In genomic region chr9:68472119-68472518, GRCh38 we compare ENCODE assay signal across 21 cellular contexts.
"Had no signal": no experiment of that assay in that cellular context is flagged by ENCODE, and none has a peak within 500 bp of the region (broad histone marks: within the 10 kb centered on the region; RNA-seq: fewer than 3 reads in every experiment).

No MANE protein-coding gene starts in this region.

- H3K4me3 ChIP-seq: cardiac muscle cell had no signal

- H3K36me3 ChIP-seq: brain microvascular endothelial cell, cardiac muscle cell had no signal

- DNase-seq: activated CD4-positive, alpha-beta memory T cell treated with anti-CD3 and anti-CD28 coated beads for 36 hours; activated CD4-positive, alpha-beta T cell treated with anti-CD3 and anti-CD28 coated beads, Interleukin-2, amount 10 ng/mL, durations not matched to agents 7 days and 5 days; activated CD4-positive, CD25-positive, alpha-beta regulatory T cell; activated CD8-positive, alpha-beta memory T cell treated with anti-CD3 and anti-CD28 coated beads for 24 hours; activated effector memory CD4-positive, alpha-beta T cell treated with anti-CD3 and anti-CD28 coated beads, Interleukin-2, amount 50 U/mL, for 16 hours; activated naive CD4-positive, alpha-beta T cell treated with Interleukin-2 at 50 U/mL for 16 hours; activated T-cell treated with anti-CD3 and anti-CD28 coated beads, Interleukin-2, amount 50 U/mL, for 4 hours; brain microvascular endothelial cell; MM.1S; NCI-H1105; NCI-H1436; NCI-H1694 treated with DMSO at 0.1 percent for 48 hours; NCI-H2029 treated with DMSO at 0.1 percent for 48 hours; NCI-H345; NCI-H510A; NCI-H69; SIG-M5; T-helper 17 cell; T1000 had no signal

- H3K27me3 ChIP-seq: brain microvascular endothelial cell, cardiac muscle cell had no signal

- H3K27ac ChIP-seq: brain microvascular endothelial cell, cardiac muscle cell, VCaP had no signal

- ATAC-seq: activated T-cell treated with anti-CD3 and anti-CD28 coated beads, Interleukin-2, amount 50 U/mL, for 4 hours; T-helper 17 cell had no signal
